In the genomic region with DNA sequence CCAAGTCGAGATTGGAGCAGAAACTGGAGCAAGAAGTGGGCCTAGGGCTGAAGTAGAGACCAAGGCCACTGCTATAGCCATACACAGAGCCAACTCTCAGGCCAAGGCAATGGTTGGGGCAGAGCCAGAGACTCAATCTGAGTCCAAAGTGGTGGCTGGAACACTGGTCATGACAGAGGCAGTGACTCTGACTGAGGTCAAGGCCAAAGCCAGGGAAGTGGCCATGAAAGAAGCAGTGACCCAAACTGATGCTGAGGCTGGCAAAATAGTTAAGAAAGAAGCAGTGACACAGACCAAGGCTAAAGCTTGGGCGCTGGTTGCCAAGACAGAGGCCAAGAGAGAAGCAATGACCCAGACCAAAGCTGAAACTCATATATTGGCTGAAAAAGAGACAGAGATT, we compare ENCODE assay signal across 31 cellular contexts.
"Had no signal": no experiment of that assay in that cellular context is flagged by ENCODE, and none has a peak within 500 bp of the region (broad histone marks: within the 10 kb centered on the region; RNA-seq: fewer than 3 reads in every experiment).

No MANE protein-coding gene starts in this region.

- H3K4me1 ChIP-seq: ascending aorta, body of pancreas, breast epithelium had no signal

- DNase-seq: activated effector memory CD4-positive, alpha-beta T cell treated with anti-CD3 and anti-CD28 coated beads, Interleukin-2, amount 50 U/mL, for 16 hours; activated effector memory CD4-positive, alpha-beta T cell treated with Interleukin-2 at 50 U/mL for 16 hours; activated gamma-delta T cell; activated gamma-delta T cell treated with Interleukin-2 at 50 U/mL for 16 hours; activated naive CD4-positive, alpha-beta T cell; activated naive CD4-positive, alpha-beta T cell treated with anti-CD3 and anti-CD28 coated beads for 36 hours; activated naive CD4-positive, alpha-beta T cell treated with anti-CD3 and anti-CD28 coated beads, Interleukin-2, amount 10 ng/mL, durations not matched to agents 7 days and 5 days; activated naive CD4-positive, alpha-beta T cell treated with anti-CD3 and anti-CD28 coated beads, Interleukin-2, amount 50 U/mL, for 16 hours; activated naive CD4-positive, alpha-beta T cell treated with Interleukin-2 at 50 U/mL for 16 hours; activated naive CD8-positive, alpha-beta T cell treated with anti-CD3 and anti-CD28 coated beads for 36 hours; activated naive CD8-positive, alpha-beta T cell treated with anti-CD3 and anti-CD28 coated beads, Interleukin-2, amount 10 ng/mL, durations not matched to agents 7 days and 5 days; activated naive CD8-positive, alpha-beta T cell treated with anti-CD3 and anti-CD28 coated beads, Interleukin-2, amount 50 U/mL, for 24 hours; activated T-cell treated with anti-CD3 and anti-CD28 coated beads, Interleukin-2, amount 50 U/mL, for 1 hour; activated T-cell treated with anti-CD3 and anti-CD28 coated beads, Interleukin-2, amount 50 U/mL, for 24 hours; activated T-cell treated with anti-CD3 and anti-CD28 coated beads, Interleukin-2, amount 50 U/mL, for 4 hours; activated T-cell treated with anti-CD3 and anti-CD28 coated beads, Interleukin-2, amount 50 U/mL, for 48 hours; activated T-cell treated with anti-CD3 and anti-CD28 coated beads, Interleukin-2, amount 50 U/mL, for 72 hours; amniotic stem cell; amygdala; anterior cingulate cortex; aorta; body of pancreas; brain microvascular endothelial cell; caudate nucleus; central memory CD4-positive, alpha-beta T cell; cerebellar nuclear complex had no signal

- H3K27ac ChIP-seq: ascending aorta, body of pancreas, brain microvascular endothelial cell, breast epithelium, cardiac muscle cell had no signal

- ATAC-seq: activated naive CD4-positive, alpha-beta T cell treated with anti-CD3 and anti-CD28 coated beads, Interleukin-2, amount 50 U/mL, for 72 hours; activated naive CD8-positive, alpha-beta T cell treated with anti-CD3 and anti-CD28 coated beads, Interleukin-2, amount 50 U/mL, for 24 hours; activated T-cell treated with anti-CD3 and anti-CD28 coated beads, Interleukin-2, amount 50 U/mL, for 4 hours; activated T-cell treated with anti-CD3 and anti-CD28 coated beads, Interleukin-2, amount 50 U/mL, for 72 hours; activated T-helper 17 cell treated with anti-CD3 and anti-CD28 coated beads, Interleukin-2, amount 50 U/mL, for 72 hours; body of pancreas had no signal

- H3K36me3 ChIP-seq: ascending aorta, brain microvascular endothelial cell, breast epithelium, cardiac muscle cell had no signal

- H3K27me3 ChIP-seq: ascending aorta, body of pancreas, brain microvascular endothelial cell, cardiac muscle cell had no signal

- H3K9me3 ChIP-seq: ascending aorta, body of pancreas, breast epithelium had no signal

- H3K4me3 ChIP-seq: ascending aorta, body of pancreas, breast epithelium, cardiac muscle cell had no signal
